Comparison of ENCODE assay signal across 19 cellular contexts in the genomic region with DNA sequence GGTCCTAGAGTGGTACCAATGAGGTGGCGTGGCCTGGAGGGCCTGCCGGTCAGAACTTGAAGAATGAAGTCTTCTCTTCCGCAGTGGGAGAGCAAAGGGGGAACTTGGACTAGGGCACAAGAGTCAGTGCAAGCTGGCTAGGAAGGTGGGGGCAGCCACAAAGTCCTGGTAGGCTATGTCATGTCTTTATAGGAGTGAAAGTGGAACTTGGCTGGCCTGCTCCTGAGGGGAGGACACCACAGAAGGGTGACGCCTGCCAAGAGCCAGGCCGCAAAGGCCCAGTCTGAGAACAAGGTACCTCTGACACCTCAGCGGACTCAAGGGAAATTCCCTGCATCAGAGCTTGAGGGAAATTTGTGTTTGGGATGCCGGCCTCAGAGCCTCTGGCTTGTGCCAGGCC. TPM values are rescaled to one million over a fixed set of nuclear protein-coding genes. Genes with fewer than 3 reads are reported as not detected.
DNase-seq lines count a peak whose midpoint lies in the region; ATAC-seq and TF ChIP-seq lines count a peak whose summit lies in the region.
"Had no signal": no experiment of that assay in that cellular context is flagged by ENCODE, and none has a peak within 500 bp of the region (broad histone marks: within the 10 kb centered on the region; RNA-seq: fewer than 3 reads in every experiment).

No MANE protein-coding gene starts in this region.

- no peak overlapping the region for H3K4ac ChIP-seq in neuronal stem cell (ENCODE audit: low read length)

- H3K23ac ChIP-seq in neuronal stem cell (ENCODE audit: low read depth, low read length, poor library complexity), result no peak overlapping the region

- no peak overlapping the region for H2BK5ac ChIP-seq in neuronal stem cell (ENCODE audit: low read length)

- H3K9ac ChIP-seq in neuronal stem cell (ENCODE audit: low read depth, low read length, poor library complexity), result no peak overlapping the region

- H3K9me3 ChIP-seq in heart right ventricle (no peaks in the 10 kb centered on the region), neuronal stem cell (replicated peaks in 1 of 2; ENCODE audit: control insufficient read depth in 2 of 2, insufficient read depth in 1 of 2, low read depth in 1 of 2, low read length in 2 of 2) (no peaks in the 10 kb centered on the region)
- H3K9me3 ChIP-seq: Caco-2 had no signal

- no peak overlapping the region for H3K4me2 ChIP-seq in neuronal stem cell (ENCODE audit: insufficient read depth, low read length, poor library complexity, severe bottlenecking)

- no peaks in the 10 kb centered on the region for H3K79me1 ChIP-seq in neuronal stem cell (ENCODE audit: low read depth, low read length)

- H2AK5ac ChIP-seq in neuronal stem cell (ENCODE audit: low read depth, low read length), result no peak overlapping the region

- H3K4me1 ChIP-seq in heart right ventricle (peaks cover 0 to 25% (median 12%) of the 10 kb centered on the region in 9 donors), neuronal stem cell (ENCODE audit: control insufficient read depth in 2 of 2, insufficient read depth in 1 of 2, low read depth in 1 of 2, low read length in 2 of 2) (peaks cover 0 to 2% of the 10 kb centered on the region in 2 donors)

- peak; percentile 68 to 88 (median 76) for ATAC-seq in heart right ventricle
- ATAC-seq: stimulated activated effector memory CD8-positive, alpha-beta T cell treated with anti-CD3 and anti-CD28 coated beads, Interleukin-12 subunit alpha, Interleukin-12 subunit beta, amount 100 ng/mL, for 72 hours had no signal

- 75 to 76% methylated on average over 7 of the region's 7 CpGs for WGBS in heart right ventricle, 2 donors
- no CpG with 5 or more reads among the region's 7 CpGs for WGBS in neuronal stem cell (ENCODE audit: extremely low coverage in 2 of 2, insufficient read length in 2 of 2, insufficient replicate concordance in 1 of 2), 2 donors

- no peak overlapping the region for H2BK12ac ChIP-seq in neuronal stem cell (ENCODE audit: low read length)

- H3K27me3 Mint-ChIP-seq in activated naive CD4-positive, alpha-beta T cell treated with anti-CD3 and anti-CD28 coated beads for 36 hours (ENCODE audit: low read depth), result no peaks in the 10 kb centered on the region
- H3K27me3 Mint-ChIP-seq: IgD-negative memory B cell had no signal

- no peaks in the 10 kb centered on the region for H3K9me3 Mint-ChIP-seq in activated naive CD4-positive, alpha-beta T cell treated with anti-CD3 and anti-CD28 coated beads for 36 hours
- H3K9me3 Mint-ChIP-seq: activated naive CD8-positive, alpha-beta T cell treated with anti-CD3 and anti-CD28 coated beads, Interleukin-2, amount 10 ng/mL, durations not matched to agents 7 days and 5 days; IgD-negative memory B cell; naive B cell; stimulated activated effector memory CD8-positive, alpha-beta T cell treated with anti-CD3 and anti-CD28 coated beads, Interleukin-12 subunit alpha, Interleukin-12 subunit beta, amount 100 ng/mL, for 72 hours had no signal

- CTCF ChIA-PET in activated naive CD4-positive, alpha-beta T cell treated with anti-CD3 and anti-CD28 coated beads for 36 hours (lab: Charles Lee), result no interaction called here

- H3K27me3 ChIP-seq in heart right ventricle (no peaks in the 10 kb centered on the region), neuronal stem cell (ENCODE audit: control insufficient read depth in 3 of 3, insufficient read depth in 3 of 3, low read depth in 1 of 3, low read length in 3 of 3) (no peaks in the 10 kb centered on the region)

- H3K18ac ChIP-seq in neuronal stem cell (ENCODE audit: low read length), result peak overlapping the region; percentile 9

- H3K4me3 ChIP-seq in heart right ventricle (no peak overlapping the region), neuronal stem cell (ENCODE audit: low read length in 2 of 2) (no peak overlapping the region)

- no peaks in the 10 kb centered on the region for H3K36me3 ChIP-seq in heart right ventricle
- no peaks in the 10 kb centered on the region for H3K36me3 ChIP-seq in neuronal stem cell (replicated peaks in 1 of 2; ENCODE audit: control insufficient read depth in 2 of 2, insufficient read depth in 2 of 2, low read length in 2 of 2)

- H3K27ac ChIP-seq in heart right ventricle (peak overlapping the region in 8 of 10 donors; percentile 2 to 70 (median 44)), neuronal stem cell (replicated peaks; ENCODE audit: low read length) (no peak overlapping the region)

- no peak for TF ChIP-seq CTCF in heart right ventricle (IDR thresholded peaks at IDR 0.05)

- H4K91ac ChIP-seq in neuronal stem cell (ENCODE audit: low read depth, low read length, poor library complexity), result no peak overlapping the region

- no peak overlapping the region for H4K8ac ChIP-seq in neuronal stem cell (ENCODE audit: low read depth, low read length)

- no peak overlapping the region for H3K27ac Mint-ChIP-seq in activated naive CD4-positive, alpha-beta T cell treated with anti-CD3 and anti-CD28 coated beads for 36 hours
- H3K27ac Mint-ChIP-seq: activated naive CD8-positive, alpha-beta T cell treated with anti-CD3 and anti-CD28 coated beads, Interleukin-2, amount 10 ng/mL, durations not matched to agents 7 days and 5 days; IgD-negative memory B cell; naive B cell; stimulated activated effector memory CD8-positive, alpha-beta T cell treated with anti-CD3 and anti-CD28 coated beads, Interleukin-12 subunit alpha, Interleukin-12 subunit beta, amount 100 ng/mL, for 72 hours had no signal

- no peak overlapping the region for H2BK15ac ChIP-seq in neuronal stem cell (ENCODE audit: low read length)

- peak overlapping the region; percentile 41 for H2AFZ ChIP-seq in neuronal stem cell (ENCODE audit: low read length)

- no peak overlapping the region for H2BK120ac ChIP-seq in neuronal stem cell (ENCODE audit: low read depth, low read length)

- H3K4me1 Mint-ChIP-seq in activated naive CD4-positive, alpha-beta T cell treated with anti-CD3 and anti-CD28 coated beads for 36 hours (ENCODE audit: low read depth), result peaks cover 2% of the 10 kb centered on the region
- H3K4me1 Mint-ChIP-seq: activated naive CD8-positive, alpha-beta T cell treated with anti-CD3 and anti-CD28 coated beads, Interleukin-2, amount 10 ng/mL, durations not matched to agents 7 days and 5 days; naive B cell had no signal

- DNase-seq in Daoy (ENCODE audit: low read depth) (peak; percentile 68), SIG-M5 (lab: John Stamatoyannopoulos, UW) (peak; percentile 20), heart right ventricle (peak; percentile 23 to 34), neuronal stem cell (ENCODE audit: low spot score) (no peak), OCI-M2 (lab: John Stamatoyannopoulos, UW; ENCODE audit: unreplicated experiment) (no peak), NCI-H146 treated with DMSO at 0.1 percent for 48 hours (lab: John Stamatoyannopoulos, UW; ENCODE audit: unreplicated experiment) (no peak), DMS53 treated with DMSO at 0.1 percent for 48 hours (lab: John Stamatoyannopoulos, UW; ENCODE audit: unreplicated experiment) (no peak)
- no peak for DNase-seq in activated naive CD4-positive, alpha-beta T cell treated with anti-CD3 and anti-CD28 coated beads for 36 hours
- DNase-seq: ACHN; activated CD4-positive, alpha-beta T cell treated with anti-CD3 and anti-CD28 coated beads for 4 hours; activated naive CD8-positive, alpha-beta T cell treated with anti-CD3 and anti-CD28 coated beads, Interleukin-2, amount 10 ng/mL, durations not matched to agents 7 days and 5 days; activated T-cell treated with anti-CD3 and anti-CD28 coated beads for 4 hours; Caco-2; GF-D8; naive B cell; NCI-H1694 treated with DMSO at 0.1 percent for 48 hours; NCI-H524 had no signal

- H3K4me3 Mint-ChIP-seq in activated naive CD4-positive, alpha-beta T cell treated with anti-CD3 and anti-CD28 coated beads for 36 hours, result no peak overlapping the region
- H3K4me3 Mint-ChIP-seq: activated naive CD8-positive, alpha-beta T cell treated with anti-CD3 and anti-CD28 coated beads, Interleukin-2, amount 10 ng/mL, durations not matched to agents 7 days and 5 days; IgD-negative memory B cell; naive B cell; stimulated activated effector memory CD8-positive, alpha-beta T cell treated with anti-CD3 and anti-CD28 coated beads, Interleukin-12 subunit alpha, Interleukin-12 subunit beta, amount 100 ng/mL, for 72 hours had no signal

- H3K14ac ChIP-seq in neuronal stem cell (ENCODE audit: low read length), result no peak overlapping the region

- no peaks in the 10 kb centered on the region for H3K36me3 Mint-ChIP-seq in activated naive CD4-positive, alpha-beta T cell treated with anti-CD3 and anti-CD28 coated beads for 36 hours (ENCODE audit: low read depth)
- H3K36me3 Mint-ChIP-seq: activated naive CD8-positive, alpha-beta T cell treated with anti-CD3 and anti-CD28 coated beads, Interleukin-2, amount 10 ng/mL, durations not matched to agents 7 days and 5 days; IgD-negative memory B cell; naive B cell; stimulated activated effector memory CD8-positive, alpha-beta T cell treated with anti-CD3 and anti-CD28 coated beads, Interleukin-12 subunit alpha, Interleukin-12 subunit beta, amount 100 ng/mL, for 72 hours had no signal

- intact Hi-C loops in heart right ventricle (cut with DNase I), result no loop called here
- intact Hi-C loops in activated naive CD4-positive, alpha-beta T cell treated with anti-CD3 and anti-CD28 coated beads for 36 hours (cut with micrococcal nuclease), result loop anchor here (10.0 kb wide), 1 partner anchor 391 kb away; no protein-coding TSS in a partner anchor

RNA-seq across cellular contexts. Expression of a gene that starts 32.2 kb away (rescaled TPM):
- 27.4 and 27.7 TPM in 2 replicates for total RNA-seq in Daoy (2014; rRNA removed; shearing (Covaris generic))
- 100 to 1,000 TPM; 357 to 560 (median 437) TPM for total RNA-seq in heart right ventricle
- 10 to 100 TPM; 63.2 to 64.7 TPM for polyA plus RNA-seq in heart right ventricle
- 11.2 TPM for polyA plus RNA-seq in neuronal stem cell (2013, experiment 1 of 2)
- polyA plus RNA-seq in neuronal stem cell (2013, experiment 2 of 2), result 11.8 TPM
- total RNA-seq in activated naive CD4-positive, alpha-beta T cell treated with anti-CD3 and anti-CD28 coated beads for 36 hours, result 1 to 10 TPM; 3.0 to 3.7 TPM

Comparison
In these comparisons a context has a peak if more than half of its experiments do, and no peak if none do; other contexts are left out.
1. DNase-seq: peak in Daoy (single experiment), SIG-M5 (single experiment) and heart right ventricle (2 of 2); none in neuronal stem cell (single experiment), OCI-M2 (single experiment), NCI-H146 treated with DMSO at 0.1 percent for 48 hours (single experiment), activated naive CD4-positive, alpha-beta T cell treated with anti-CD3 and anti-CD28 coated beads for 36 hours (single experiment) and DMS53 treated with DMSO at 0.1 percent for 48 hours (single experiment).
2. RNA of a gene that starts 32.2 kb away (total RNA-seq): 357 to 560 TPM in heart right ventricle; 27.4 to 27.7 TPM in Daoy and 3.0 to 3.7 TPM in activated naive CD4-positive, alpha-beta T cell treated with anti-CD3 and anti-CD28 coated beads for 36 hours; every median in the first group is over 10 times any median in the second.